In the genomic region with DNA sequence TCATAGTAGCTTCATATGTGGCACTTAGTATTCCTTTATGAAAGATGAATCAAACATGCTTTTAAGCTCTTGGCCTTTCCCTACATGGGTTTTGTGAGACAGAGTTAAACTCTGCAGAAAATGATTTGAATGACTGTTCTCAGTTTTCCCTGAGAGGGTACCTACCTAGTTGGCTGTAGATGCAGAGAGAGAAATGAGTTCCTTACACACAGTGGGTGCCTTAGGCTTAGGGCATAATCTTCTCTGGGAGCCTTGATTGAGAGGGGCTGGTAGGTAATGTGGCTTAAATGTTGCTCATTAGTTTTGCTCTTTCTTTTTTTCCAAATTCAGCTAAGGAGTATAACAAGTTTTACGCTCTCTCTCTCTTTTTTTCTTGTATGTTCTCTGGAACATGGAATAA, we compare ENCODE assay signal across 14 cellular contexts. TPM values are rescaled to one million over a fixed set of nuclear protein-coding genes. Genes with fewer than 3 reads are reported as not detected.
DNase-seq lines count a peak whose midpoint lies in the region; ATAC-seq and TF ChIP-seq lines count a peak whose summit lies in the region.
"Had no signal": no experiment of that assay in that cellular context is flagged by ENCODE, and none has a peak within 500 bp of the region (broad histone marks: within the 10 kb centered on the region; RNA-seq: fewer than 3 reads in every experiment).

No MANE protein-coding gene starts in this region.

- no peak for TF ChIP-seq RAD21 in IMR-90 (IDR thresholded peaks at IDR 0.05; ENCODE audit: low read length)

- H3K23ac ChIP-seq in IMR-90 (ENCODE audit: low read depth, low read length), result no peak overlapping the region

- dilution Hi-C loops in IMR-90 (cut with HindIII; ENCODE audit: low sequenced_read_pairs, unreplicated experiment), result no loop called here

- peaks cover 33% of the 10 kb centered on the region for H3K9me3 ChIP-seq in BLaER1
- H3K9me3 ChIP-seq in IMR-90 (ENCODE audit: control insufficient read depth, insufficient read depth, low read length), result no peaks in the 10 kb centered on the region
- H3K9me3 ChIP-seq: Peyer's patch had no signal

- H3K27me3 ChIP-seq in BLaER1 (no peaks in the 10 kb centered on the region), IMR-90 (ENCODE audit: control insufficient read depth, insufficient read depth, low read length) (no peaks in the 10 kb centered on the region)
- H3K27me3 ChIP-seq: Peyer's patch had no signal

- POLR2A ChIA-PET in IMR-90 (lab: Charles Lee; ENCODE audit: unreplicated experiment), result no interaction called here

- CTCF ChIA-PET in IMR-90 (lab: Yijun Ruan, JAX), result interaction anchor here (0.6 to 2.6 kb wide), 2 partner anchors 23 to 212 kb away, joined by 4 to 8 read pairs; no protein-coding TSS in a partner anchor

- H2AK9ac ChIP-seq in IMR-90 (replicated peaks; ENCODE audit: low read depth, low read length, poor library complexity), result no peak overlapping the region

- H2BK120ac ChIP-seq in IMR-90 (ENCODE audit: low read depth, low read length), result no peak overlapping the region

- no peak for ATAC-seq in IMR-90 (ENCODE audit: low read depth)
- peak; percentile 41 for ATAC-seq in activated naive CD8-positive, alpha-beta T cell treated with anti-CD3 and anti-CD28 coated beads, Interleukin-2, amount 50 U/mL, for 24 hours
- no peak for ATAC-seq in HG03280 (IDR thresholded peaks at IDR 0.05; ENCODE audit: unreplicated experiment)
- no peak for ATAC-seq in HG03342 (IDR thresholded peaks at IDR 0.05; ENCODE audit: unreplicated experiment)
- ATAC-seq in HG03159 (IDR thresholded peaks at IDR 0.05; ENCODE audit: unreplicated experiment), result no peak

- no peak overlapping the region for H3K4me3 ChIP-seq in BLaER1
- no peak overlapping the region; the same call in 1 of the 2 replicates for H3K4me3 ChIP-seq in IMR-90 (ENCODE audit: insufficient read depth, low read depth, low read length)
- H3K4me3 ChIP-seq: Peyer's patch had no signal

- peaks cover 65% of the 10 kb centered on the region for H4K20me1 ChIP-seq in BLaER1
- H4K20me1 ChIP-seq in IMR-90 (ENCODE audit: insufficient read depth, low read length), result peaks cover 37% of the 10 kb centered on the region

- peaks cover 7% of the 10 kb centered on the region; the same call in 1 of the 2 replicates for H3K9me1 ChIP-seq in IMR-90 (ENCODE audit: insufficient read depth, low read length)

- intact Hi-C loops in IMR-90 (cut with micrococcal nuclease), result loop anchor here (10.0 kb wide), 1 partner anchor 280 kb away; no protein-coding TSS in a partner anchor

- H3K56ac ChIP-seq in IMR-90 (ENCODE audit: extremely low read depth, insufficient read depth, low read length), result no peak overlapping the region

- no peak overlapping the region for H4K8ac ChIP-seq in IMR-90 (ENCODE audit: low read depth in 2 of 2, low read length in 2 of 2)

- TF ChIP-seq CTCF in IMR-90 (conservative IDR thresholded peaks at IDR 0.05; ENCODE audit: low read depth, low read length), result no peak
- TF ChIP-seq CTCF in nephron progenitor cell (IDR thresholded peaks at IDR 0.05), result no peak

- peak overlapping the region; percentile 95 for H3K4me3 Mint-ChIP-seq in activated naive CD8-positive, alpha-beta T cell treated with anti-CD3 and anti-CD28 coated beads, Interleukin-2, amount 50 U/mL, for 24 hours
- peak overlapping the region; percentile 18 for H3K4me3 Mint-ChIP-seq in nephron progenitor cell

- no peak overlapping the region; the same call in 1 of the 2 replicates for H3K18ac ChIP-seq in IMR-90 (ENCODE audit: low read depth, low read length)

- peak overlapping the region; percentile 22 for H3K4me2 ChIP-seq in BLaER1
- peak overlapping the region; percentile 84 for H3K4me2 ChIP-seq in IMR-90 (ENCODE audit: low read depth, low read length)

- H3K9ac ChIP-seq in BLaER1 (no peak overlapping the region), IMR-90 (ENCODE audit: low read depth, low read length) (0 out of 2 replicates have a peak overlapping the region, but pooled peaks have one; percentile 39)

- H3K36me3 ChIP-seq in BLaER1 (peaks cover 39% of the 10 kb centered on the region; the same call in 1 of the 2 replicates), IMR-90 (ENCODE audit: control insufficient read depth, insufficient read depth, low read length) (no peaks in the 10 kb centered on the region)
- H3K36me3 ChIP-seq: Peyer's patch had no signal

- peaks cover 4% of the 10 kb centered on the region for H3K9me3 Mint-ChIP-seq in activated naive CD8-positive, alpha-beta T cell treated with anti-CD3 and anti-CD28 coated beads, Interleukin-2, amount 50 U/mL, for 24 hours
- H3K9me3 Mint-ChIP-seq in nephron progenitor cell, result peaks cover 38% of the 10 kb centered on the region

- no peak overlapping the region for H2AFZ ChIP-seq in IMR-90 (replicated peaks; ENCODE audit: low read length, poor library complexity)

- H4K5ac ChIP-seq in IMR-90 (ENCODE audit: low read depth, low read length), result no peak overlapping the region

- H3K4me1 ChIP-seq in BLaER1 (peaks cover 29% of the 10 kb centered on the region), IMR-90 (ENCODE audit: control insufficient read depth, insufficient read depth, low read length) (peaks cover 8% of the 10 kb centered on the region)

- H3K27ac ChIP-seq in BLaER1 (no peak overlapping the region), IMR-90 (ENCODE audit: insufficient read depth, low read length) (no peak overlapping the region; the same call in 1 of the 2 replicates)

- DNase-seq in IMR-90 (no peak), nephron progenitor cell (no peak), kidney glomerular epithelial cell (lab: John Stamatoyannopoulos, UW) (no peak)
- no peak for DNase-seq in activated naive CD8-positive, alpha-beta T cell treated with anti-CD3 and anti-CD28 coated beads, Interleukin-2, amount 50 U/mL, for 24 hours
- DNase-seq: DMS 273 treated with DMSO at 0.1 percent for 48 hours; effector CD4-positive, alpha-beta T cell; hippocampal formation; NCI-H1930; Peyer's patch; substantia nigra had no signal

- H3K4me1 Mint-ChIP-seq in activated naive CD8-positive, alpha-beta T cell treated with anti-CD3 and anti-CD28 coated beads, Interleukin-2, amount 50 U/mL, for 24 hours, result peaks cover 62% of the 10 kb centered on the region
- H3K4me1 Mint-ChIP-seq in nephron progenitor cell, result peaks cover 30% of the 10 kb centered on the region

- WGBS in IMR-90 (ENCODE audit: extremely low coverage in 2 of 2, insufficient read length in 1 of 2), 2 experiments, result no CpG with 5 or more reads among the region's 1 CpG

- H3K14ac ChIP-seq in IMR-90 (replicated peaks; ENCODE audit: low read depth, low read length), result no peak overlapping the region

- H4K91ac ChIP-seq in IMR-90 (ENCODE audit: insufficient read depth, low read depth, low read length), result no peak overlapping the region

- H2BK20ac ChIP-seq in IMR-90 (ENCODE audit: low read depth, low read length), result no peak overlapping the region

- peak overlapping the region; percentile 47; the same call in 1 of the 2 replicates for H3K4ac ChIP-seq in IMR-90 (ENCODE audit: low read depth, low read length)

- TF ChIP-seq POLR2A in IMR-90 (IDR thresholded peaks at IDR 0.05; ENCODE audit: low read depth, low read length), result no peak

- H3K36me3 Mint-ChIP-seq in activated naive CD8-positive, alpha-beta T cell treated with anti-CD3 and anti-CD28 coated beads, Interleukin-2, amount 50 U/mL, for 24 hours (ENCODE audit: low read depth), result peaks cover 33% of the 10 kb centered on the region
- peaks cover 38% of the 10 kb centered on the region for H3K36me3 Mint-ChIP-seq in nephron progenitor cell (ENCODE audit: low read depth)

- H2AK5ac ChIP-seq in IMR-90 (ENCODE audit: low read depth, low read length), result no peak overlapping the region

- peak overlapping the region; percentile 49 for H2BK5ac ChIP-seq in IMR-90 (ENCODE audit: low read depth, low read length, poor library complexity, severe bottlenecking)

- in situ Hi-C loops in IMR-90 (cut with MboI; ENCODE audit: low sequenced_read_pairs), result no loop called here

- H3K79me1 ChIP-seq in IMR-90 (ENCODE audit: low read depth in 1 of 2, low read length in 2 of 2), result peaks cover 11 to 40% of the 10 kb centered on the region in 2 experiments; a peak in 3 of 4 replicates

- BruUV-seq in IMR-90 (replicated peaks; lab: Mats Ljungman, UMichigan), result no TSS peak

- H3K27me3 Mint-ChIP-seq in activated naive CD8-positive, alpha-beta T cell treated with anti-CD3 and anti-CD28 coated beads, Interleukin-2, amount 50 U/mL, for 24 hours, result no peaks in the 10 kb centered on the region
- peaks cover 6% of the 10 kb centered on the region for H3K27me3 Mint-ChIP-seq in nephron progenitor cell (ENCODE audit: low read depth, poor library complexity)

- peak overlapping the region; percentile 77 for H3K27ac Mint-ChIP-seq in activated naive CD8-positive, alpha-beta T cell treated with anti-CD3 and anti-CD28 coated beads, Interleukin-2, amount 50 U/mL, for 24 hours
- H3K27ac Mint-ChIP-seq in nephron progenitor cell, result peak overlapping the region; percentile 19

- no peak overlapping the region for H2BK15ac ChIP-seq in IMR-90 (ENCODE audit: low read depth, low read length)

TF ChIP-seq in IMR-90, 13 proteins besides CTCF, POLR2A, EP300 and RAD21:
- TF ChIP-seq RFX5 (IDR thresholded peaks at IDR 0.05; ENCODE audit: low read depth, low read length), result no peak
- 0 out of 2 replicates have a peak, but pooled peaks have one; percentile 4 for TF ChIP-seq SMC3 (IDR thresholded peaks at IDR 0.05; ENCODE audit: low read depth, low read length)
- TF ChIP-seq NFE2L2 (IDR thresholded peaks at IDR 0.05; ENCODE audit: low read depth, low read length), result no peak
- TF ChIP-seq CHD1 (IDR thresholded peaks at IDR 0.05; ENCODE audit: low read depth, low read length), result no peak
- no peak for TF ChIP-seq BHLHE40 (IDR thresholded peaks at IDR 0.05; ENCODE audit: low read depth, low read length)

RNA-seq across cellular contexts. Expression of gene URI1, which starts 3.0 kb away (rescaled TPM):
- 43.2 and 95.8 TPM in 2 replicates for total RNA-seq in IMR-90 (2012; rRNA removed)
- 39.0 and 45.3 TPM in 2 replicates for polyA plus RNA-seq in IMR-90 (2012; rRNA removed)
- 4.1 and 11.6 TPM in 2 replicates for polyA plus RNA-seq in IMR-90 (2012; cell fraction: cytosol; rRNA removed)
- 2.4 and 34.6 TPM in 2 replicates for polyA plus RNA-seq in IMR-90 (2012; cell fraction: nucleus; rRNA removed; ENCODE audit: low replicate concordance)
